8 cellular contexts compared by ENCODE assay signal in genomic region chr15:89749951-89750559, GRCh38. TPM values are rescaled to one million over a fixed set of nuclear protein-coding genes. Genes with fewer than 3 reads are reported as not detected.
DNase-seq lines count a peak whose midpoint lies in the region; ATAC-seq and TF ChIP-seq lines count a peak whose summit lies in the region.

No MANE protein-coding gene starts in this region.

- peak overlapping the region; percentile 73 for H3K4me3 Mint-ChIP-seq in activated CD4-positive, alpha-beta T cell treated with anti-CD3 and anti-CD28 coated beads for 36 hours
- peak overlapping the region; percentile 76 for H3K4me3 Mint-ChIP-seq in activated naive CD8-positive, alpha-beta T cell treated with anti-CD3 and anti-CD28 coated beads, Interleukin-2, amount 50 U/mL, for 24 hours

- peaks cover 42% of the 10 kb centered on the region for H3K4me1 ChIP-seq in HUES6 (ENCODE audit: control insufficient read depth, insufficient read depth, low read length)
- H3K4me1 ChIP-seq in suprapubic skin = peaks cover 16% of the 10 kb centered on the region

- intact Hi-C loops in activated CD4-positive, alpha-beta T cell treated with anti-CD3 and anti-CD28 coated beads for 36 hours (cut with DNase I, micrococcal nuclease) = loop anchor here in 1 of 2 experiments (1.0 to 5.0 kb wide), 2 partner anchors 60 to 142 kb away; partner anchors contain the start of genes AP3S2, PEX11A and WDR93
- intact Hi-C loops in left colon (cut with DNase I, micrococcal nuclease) = loop anchor here in 1 of 2 donors (10.0 kb wide), 1 partner anchor 125 kb away; no protein-coding TSS in a partner anchor

- H3K9me3 ChIP-seq in HUES6 (ENCODE audit: control insufficient read depth, insufficient read depth, low read depth, low read length) (no peaks in the 10 kb centered on the region), suprapubic skin (no peaks in the 10 kb centered on the region)

- H3K36me3 ChIP-seq in HUES6 (ENCODE audit: control insufficient read depth, insufficient read depth, low read length) = no peaks in the 10 kb centered on the region
- H3K36me3 ChIP-seq in suprapubic skin = no peaks in the 10 kb centered on the region

- peak overlapping the region; percentile 87 for H3K9ac ChIP-seq in HUES6 (ENCODE audit: low read length)

- H3K27ac Mint-ChIP-seq in activated CD4-positive, alpha-beta T cell treated with anti-CD3 and anti-CD28 coated beads for 36 hours = peak overlapping the region; percentile 47
- peak overlapping the region; percentile 37 for H3K27ac Mint-ChIP-seq in activated naive CD8-positive, alpha-beta T cell treated with anti-CD3 and anti-CD28 coated beads, Interleukin-2, amount 50 U/mL, for 24 hours

- TF ChIP-seq EP300 in suprapubic skin (IDR thresholded peaks at IDR 0.05) = no peak

- peak; percentile 1 for ATAC-seq in activated CD4-positive, alpha-beta T cell treated with anti-CD3 and anti-CD28 coated beads for 36 hours
- peak; percentile 1 for ATAC-seq in activated naive CD8-positive, alpha-beta T cell treated with anti-CD3 and anti-CD28 coated beads, Interleukin-2, amount 50 U/mL, for 24 hours
- ATAC-seq in left colon (peak; percentile 36), HG03439 (IDR thresholded peaks at IDR 0.05; ENCODE audit: unreplicated experiment) (no peak)

- peaks cover 9% of the 10 kb centered on the region for H3K27me3 Mint-ChIP-seq in activated CD4-positive, alpha-beta T cell treated with anti-CD3 and anti-CD28 coated beads for 36 hours
- H3K27me3 Mint-ChIP-seq in activated naive CD8-positive, alpha-beta T cell treated with anti-CD3 and anti-CD28 coated beads, Interleukin-2, amount 50 U/mL, for 24 hours = peaks cover 16% of the 10 kb centered on the region

- TF ChIP-seq POLR2A in suprapubic skin (IDR thresholded peaks at IDR 0.05) = no peak

- H3K4me3 ChIP-seq in HUES6 (ENCODE audit: low read depth, low read length) (peak overlapping the region; percentile 68), suprapubic skin (peak overlapping the region; percentile 76)

- POLR2A ChIA-PET in activated CD4-positive, alpha-beta T cell treated with anti-CD3 and anti-CD28 coated beads for 36 hours (lab: Charles Lee) = no interaction called here

- H3K27me3 ChIP-seq in HUES6 (ENCODE audit: control insufficient read depth, insufficient read depth, low read length) (peaks cover 90% of the 10 kb centered on the region), suprapubic skin (peaks cover 13% of the 10 kb centered on the region)

- TF ChIP-seq CTCF in suprapubic skin (IDR thresholded peaks at IDR 0.05) = no peak

- H3K4me1 Mint-ChIP-seq in activated CD4-positive, alpha-beta T cell treated with anti-CD3 and anti-CD28 coated beads for 36 hours = peaks cover 4% of the 10 kb centered on the region
- peaks cover 7% of the 10 kb centered on the region for H3K4me1 Mint-ChIP-seq in activated naive CD8-positive, alpha-beta T cell treated with anti-CD3 and anti-CD28 coated beads, Interleukin-2, amount 50 U/mL, for 24 hours

- H3K36me3 Mint-ChIP-seq in activated CD4-positive, alpha-beta T cell treated with anti-CD3 and anti-CD28 coated beads for 36 hours (ENCODE audit: low read depth) = no peaks in the 10 kb centered on the region
- H3K36me3 Mint-ChIP-seq in activated naive CD8-positive, alpha-beta T cell treated with anti-CD3 and anti-CD28 coated beads, Interleukin-2, amount 50 U/mL, for 24 hours (ENCODE audit: low read depth) = no peaks in the 10 kb centered on the region

- no peaks in the 10 kb centered on the region for H3K9me3 Mint-ChIP-seq in activated CD4-positive, alpha-beta T cell treated with anti-CD3 and anti-CD28 coated beads for 36 hours (ENCODE audit: low read depth)
- no peaks in the 10 kb centered on the region for H3K9me3 Mint-ChIP-seq in activated naive CD8-positive, alpha-beta T cell treated with anti-CD3 and anti-CD28 coated beads, Interleukin-2, amount 50 U/mL, for 24 hours

- H3K27ac ChIP-seq in HUES6 (ENCODE audit: low read depth, low read length) (no peak overlapping the region), suprapubic skin (no peak overlapping the region)

- CTCF ChIA-PET in activated CD4-positive, alpha-beta T cell treated with anti-CD3 and anti-CD28 coated beads for 36 hours (lab: Charles Lee) = interaction anchor here (0.6 to 7.2 kb wide), 7 partner anchors 9 to 312 kb away, joined by 3 to 41 read pairs (median 3); no protein-coding TSS in a partner anchor

- peak; percentile 31 for DNase-seq in activated CD4-positive, alpha-beta T cell treated with anti-CD3 and anti-CD28 coated beads for 36 hours
- DNase-seq in activated CD4-positive, alpha-beta T cell treated with anti-CD3 and anti-CD28 coated beads, Interleukin-2, amount 50 U/mL, for 4 hours = no peak
- DNase-seq in activated naive CD8-positive, alpha-beta T cell treated with anti-CD3 and anti-CD28 coated beads, Interleukin-2, amount 50 U/mL, for 24 hours = peak; percentile 22
- DNase-seq in left colon (peak in 1 of 2 donors; percentile 45), suprapubic skin (ENCODE audit: low spot score in 2 of 2) (no peak), NCI-H187 treated with DMSO at 0.1 percent for 48 hours (lab: John Stamatoyannopoulos, UW) (no peak)

- WGBS in suprapubic skin = no CpG with 5 or more reads among the region's 41 CpGs

RNA-seq across cellular contexts. Expression of gene MESP1, which starts 1.0 kb away (rescaled TPM):
- total RNA-seq in activated CD4-positive, alpha-beta T cell treated with anti-CD3 and anti-CD28 coated beads for 36 hours = 1 to 10 TPM; 2.9 to 4.6 TPM
- 10 to 100 TPM in 1 of 2 donors, 1 to 10 TPM in 1; 9.7 to 13.4 TPM for total RNA-seq in left colon
- total RNA-seq in suprapubic skin = 1 to 10 TPM in 2 of 4 donors, under 1 TPM in 2; 0.49 to 1.9 (median 0.89) TPM

RNA-seq across cellular contexts. Expression of gene MESP2, which starts 26.1 kb away (rescaled TPM):
- under 1 TPM; 0.14 to 0.30 TPM for total RNA-seq in activated CD4-positive, alpha-beta T cell treated with anti-CD3 and anti-CD28 coated beads for 36 hours
- total RNA-seq in left colon = 1 to 10 TPM in 1 of 2 donors, under 1 TPM in 1; 0.84 to 1.0 TPM
- 1 to 10 TPM in 1 of 4 donors, not detected in 3; 1.1 TPM for total RNA-seq in suprapubic skin

RNA-seq across cellular contexts. Expression of gene WDR93, which starts 59.4 kb away (rescaled TPM):
- not detected for total RNA-seq in activated CD4-positive, alpha-beta T cell treated with anti-CD3 and anti-CD28 coated beads for 36 hours
- total RNA-seq in left colon (not detected), suprapubic skin (under 1 TPM in 1 of 4 donors, not detected in 3; 0.31 TPM)

RNA-seq across cellular contexts. Expression of gene PEX11A, which starts 59.5 kb away (rescaled TPM):
- 1 to 10 TPM; 4.7 to 5.3 TPM for total RNA-seq in activated CD4-positive, alpha-beta T cell treated with anti-CD3 and anti-CD28 coated beads for 36 hours
- 10 to 100 TPM; 23.4 to 28.1 TPM for total RNA-seq in left colon
- 10 to 100 TPM in 2 of 4 donors, 1 to 10 TPM in 2; 7.9 to 16.9 (median 10.6) TPM for total RNA-seq in suprapubic skin

Comparison
In these comparisons a context has a peak if more than half of its experiments do, and no peak if none do; other contexts are left out.
1. DNase-seq: peak in activated CD4-positive, alpha-beta T cell treated with anti-CD3 and anti-CD28 coated beads for 36 hours (single experiment) and activated naive CD8-positive, alpha-beta T cell treated with anti-CD3 and anti-CD28 coated beads, Interleukin-2, amount 50 U/mL, for 24 hours (single experiment); none in activated CD4-positive, alpha-beta T cell treated with anti-CD3 and anti-CD28 coated beads, Interleukin-2, amount 50 U/mL, for 4 hours (0 of 2), suprapubic skin (0 of 2) and NCI-H187 treated with DMSO at 0.1 percent for 48 hours (single experiment).